8 cellular contexts compared by ENCODE assay signal in genomic region chr12:12333980-12334709, GRCh38. TPM values are rescaled to one million over a fixed set of nuclear protein-coding genes. Genes with fewer than 3 reads are reported as not detected.
A peak's percentile ranks its signal among the peaks of the same experiment; 100 is the strongest.
DNase-seq lines count a peak whose midpoint lies in the region; ATAC-seq, FAIRE-seq and TF ChIP-seq lines count a peak whose summit lies in the region.

No MANE protein-coding gene starts in this region.

- CTCF ChIA-PET in HepG2 (lab: Yijun Ruan, JAX; ENCODE audit: low intra/inter-chr PET ratio, low total read pairs) = interaction anchor here (0.9 to 2.6 kb wide), 4 partner anchors 42 to 371 kb away, joined by 3 to 22 read pairs (median 4); no protein-coding TSS in a partner anchor

- H3K9me3 ChIP-seq in HepG2 (ENCODE audit: low read length) = no peaks in the 10 kb centered on the region

- peak overlapping the region; percentile 39 for H3K4me2 ChIP-seq in HepG2 (ENCODE audit: low read depth, low read length)

- H3K27ac ChIP-seq in VCaP (peak overlapping the region; percentile 57), HepG2 (ENCODE audit: extremely low read length, insufficient read depth, low read length) (no peak overlapping the region)

- no peak for TF ChIP-seq POLR2A in HepG2 (IDR thresholded peaks at IDR 0.05; ENCODE audit: insufficient read depth in 1 of 2, low read depth in 2 of 2, low read length in 2 of 2)

- H3K27me3 ChIP-seq in bronchial epithelial cell (ENCODE audit: control insufficient read depth, insufficient read depth, low read length) (no peaks in the 10 kb centered on the region), HepG2 (ENCODE audit: control insufficient read depth in 1 of 2, insufficient read depth in 2 of 2, low read length in 2 of 2) (no peaks in the 10 kb centered on the region)

- in situ Hi-C loops in HepG2 (cut with HindIII; ENCODE audit: extremely low pct_ligation_motif_present, low pct_unique_long_range_greater_than_20kb) = no loop called here

- H3K79me2 ChIP-seq in HepG2 (ENCODE audit: insufficient read depth, low read length) = no peaks in the 10 kb centered on the region

- intact Hi-C loops in HepG2 (cut with micrococcal nuclease; ENCODE audit: unreplicated experiment) = loop anchor here (1.0 to 5.0 kb wide), 4 partner anchors 67 to 298 kb away; partner anchors contain the start of gene LRP6

- no TSS peak for BruUV-seq in HepG2 (replicated peaks; lab: Mats Ljungman, UMichigan)

- peak; percentile 62; the same call in 1 of the 2 replicates for TF ChIP-seq RAD21 in HepG2 (CRISPR knock-in tag; IDR thresholded peaks at IDR 0.05)

- TF ChIP-seq EP300 in HepG2 (IDR thresholded peaks at IDR 0.05; ENCODE audit: low read depth in 2 of 2, low read length in 2 of 2) (no peak), HepG2 (CRISPR knock-in tag; IDR thresholded peaks at IDR 0.05; ENCODE audit: borderline replicate concordance) (no peak)

- POLR2A ChIA-PET in HepG2 (lab: Yijun Ruan, JAX) = no interaction called here

- H3K36me3 ChIP-seq in bronchial epithelial cell (ENCODE audit: control insufficient read depth, insufficient read depth, low read length) (no peaks in the 10 kb centered on the region), HepG2 (replicated peaks in 1 of 2; ENCODE audit: control insufficient read depth in 1 of 2, insufficient read depth in 2 of 2, low read length in 2 of 2) (no peaks in the 10 kb centered on the region)

- DNase-seq in CD1c-positive myeloid dendritic cell (ENCODE audit: extremely low spot score) = peak; percentile 65
- peak; percentile 63 for DNase-seq in NCI-H1694 treated with DMSO at 0.1 percent for 48 hours (lab: John Stamatoyannopoulos, UW)
- DNase-seq in bronchial epithelial cell (ENCODE audit: low read depth) = no peak
- peak; percentile 53 for DNase-seq in HepG2 (ENCODE audit: low spot score)
- peak; percentile 23 to 33 for DNase-seq in stimulated activated CD8-positive, alpha-beta memory T cell treated with anti-CD3 and anti-CD28 coated beads, Interleukin-15, amount 100 ng/mL, for 4 hours (ENCODE audit: low read depth in 2 of 2)

- ATAC-seq in GM21515 (IDR thresholded peaks at IDR 0.05; ENCODE audit: unreplicated experiment) = peak; percentile 66
- ATAC-seq in HepG2 = peak; percentile 88
- no peak for ATAC-seq in GM19351 (IDR thresholded peaks at IDR 0.05; ENCODE audit: unreplicated experiment)

- no peak overlapping the region for H3K4me3 ChIP-seq in bronchial epithelial cell (ENCODE audit: low read depth, low read length)
- H3K4me3 ChIP-seq in HepG2 (replicated peaks in 1 of 3; ENCODE audit: insufficient read depth in 1 of 3, low read depth in 2 of 3, low read length in 3 of 3) = no peak overlapping the region

- H2AFZ ChIP-seq in HepG2 (ENCODE audit: low read length) = no peak overlapping the region

- FAIRE-seq in bronchial epithelial cell (lab: Jason Lieb, UNC) (no peak), HepG2 (lab: Jason Lieb, UNC) (peak; percentile 78)

- no peaks in the 10 kb centered on the region for H4K20me1 ChIP-seq in HepG2 (ENCODE audit: insufficient read depth, low read length)

- TF ChIP-seq CTCF in VCaP (conservative IDR thresholded peaks at IDR 0.05) (peak; percentile 96), bronchial epithelial cell (IDR thresholded peaks at IDR 0.05; ENCODE audit: insufficient read depth, low read length, severe bottlenecking) (peak; percentile 75), HepG2 (CRISPR knock-in tag; IDR thresholded peaks at IDR 0.05) (peak; percentile 82)

- peaks cover 34% of the 10 kb centered on the region for H3K4me1 ChIP-seq in HepG2 (ENCODE audit: insufficient read depth, low read length)

- 55% methylated on average over 11 of the region's 12 CpGs for WGBS in HepG2 (ENCODE audit: low lambda C conversion rate)

- H3K9ac ChIP-seq in HepG2 (ENCODE audit: insufficient read depth, low read depth, low read length) = no peak overlapping the region

TF ChIP-seq in HepG2, 621 proteins besides CTCF, POLR2A, EP300 and RAD21 (continues in another document):
- TF ChIP-seq FOXC1 (CRISPR knock-in tag; IDR thresholded peaks at IDR 0.05; ENCODE audit: borderline replicate concordance) = no peak
- TF ChIP-seq ZZZ3 (CRISPR knock-in tag; IDR thresholded peaks at IDR 0.05; ENCODE audit: borderline replicate concordance) = no peak
- TF ChIP-seq ZNF770 (CRISPR knock-in tag; IDR thresholded peaks at IDR 0.05) = peak; percentile 48; the same call in 1 of the 2 replicates
- TF ChIP-seq ZNF263 (CRISPR knock-in tag; IDR thresholded peaks at IDR 0.05) = no peak
- no peak for TF ChIP-seq NR2F2 (IDR thresholded peaks at IDR 0.05; ENCODE audit: borderline replicate concordance, low read depth)
- TF ChIP-seq SMC3 (IDR thresholded peaks at IDR 0.05; ENCODE audit: low read length) = peak; percentile 81
- no peak for TF ChIP-seq ZNF674 (CRISPR knock-in tag; IDR thresholded peaks at IDR 0.05; ENCODE audit: low read depth)
- no peak for TF ChIP-seq ZMAT5 (CRISPR knock-in tag; IDR thresholded peaks at IDR 0.05; ENCODE audit: borderline replicate concordance, low read depth)
- TF ChIP-seq HNRNPUL1 (IDR thresholded peaks at IDR 0.05; ENCODE audit: low read depth, low read length) = no peak
- TF ChIP-seq ZSCAN31 (CRISPR knock-in tag; IDR thresholded peaks at IDR 0.05; ENCODE audit: low read depth) = no peak

RNA-seq across cellular contexts. Expression of gene MANSC1, which starts 15.9 kb away (rescaled TPM):
- 0.79 and 2.6 TPM in 2 replicates for total RNA-seq in bronchial epithelial cell
- 4.2 and 4.4 TPM in 2 replicates for total RNA-seq in HepG2 (2016; rRNA removed; fragmentation: Illumina TruSeq; extraction: Trizol)
- total RNA-seq in HepG2 (2016; cell fraction: cytosol; rRNA removed; fragmentation: Illumina TruSeq; extraction: Trizol; ENCODE audit: low read depth) = 0.91 and 1.4 TPM in 2 replicates
- total RNA-seq in HepG2 (2016; cell fraction: insoluble cytoplasmic fraction; rRNA removed; fragmentation: Illumina TruSeq; extraction: Trizol) = 3.6 and 4.5 TPM in 2 replicates
- total RNA-seq in HepG2 (2016; cell fraction: membrane; rRNA removed; fragmentation: Illumina TruSeq; extraction: Trizol) = 4.4 and 4.9 TPM in 2 replicates
- 3.2 TPM in 2 replicates for total RNA-seq in HepG2 (2016; cell fraction: nucleus; rRNA removed; fragmentation: Illumina TruSeq; extraction: Trizol)
- 1.9 TPM in 2 replicates for polyA plus RNA-seq in HepG2 (2011; rRNA removed)
- 1.7 and 1.8 TPM in 2 replicates for polyA plus RNA-seq in HepG2 (2011; cell fraction: cytosol; rRNA removed)
- polyA plus RNA-seq in HepG2 (2011; cell fraction: nucleus; rRNA removed) = 0.40 and 0.69 TPM in 2 replicates
- 7.8 and 9.6 TPM in 2 replicates for polyA plus RNA-seq in HepG2 (2012)
- 3.7 and 5.4 TPM in 2 replicates for polyA plus RNA-seq in HepG2 (2016; cell fraction: cytosol; fragmentation: Illumina TruSeq; extraction: Trizol; ENCODE audit: low read depth)
- 6.7 and 7.4 TPM in 2 replicates for polyA plus RNA-seq in HepG2 (2016; cell fraction: insoluble cytoplasmic fraction; fragmentation: Illumina TruSeq; extraction: Trizol; ENCODE audit: low read depth)
- polyA plus RNA-seq in HepG2 (2016; cell fraction: membrane; fragmentation: Illumina TruSeq; extraction: Trizol; ENCODE audit: low read depth) = 8.2 and 9.1 TPM in 2 replicates
- 9.8 and 10.0 TPM in 2 replicates for polyA plus RNA-seq in HepG2 (2016; cell fraction: nucleus; fragmentation: Illumina TruSeq; extraction: Trizol; ENCODE audit: insufficient read depth, low read depth)
- 0.76 and 1.3 TPM in 2 replicates for polyA minus RNA-seq in HepG2 (2011; rRNA and poly(A)+ RNA removed; ENCODE audit: low replicate concordance)
- polyA minus RNA-seq in HepG2 (2011; cell fraction: cytosol; rRNA and poly(A)+ RNA removed) = 1.5 and 2.0 TPM in 2 replicates
- 0.26 and 0.62 TPM in 2 replicates for polyA minus RNA-seq in HepG2 (2011; cell fraction: nucleus; rRNA and poly(A)+ RNA removed)

RNA-seq across cellular contexts. Expression of gene BORCS5, which starts 22.7 kb away (rescaled TPM):
- total RNA-seq in bronchial epithelial cell (6.7 and 7.9 TPM in 2 replicates), HepG2 (2016; rRNA removed; fragmentation: Illumina TruSeq; extraction: Trizol) (3.9 and 8.2 TPM in 2 replicates)
- total RNA-seq in HepG2 (2016; cell fraction: cytosol; rRNA removed; fragmentation: Illumina TruSeq; extraction: Trizol; ENCODE audit: low read depth) = 3.0 and 3.6 TPM in 2 replicates
- total RNA-seq in HepG2 (2016; cell fraction: insoluble cytoplasmic fraction; rRNA removed; fragmentation: Illumina TruSeq; extraction: Trizol) = 7.3 and 9.1 TPM in 2 replicates
- 3.7 and 4.9 TPM in 2 replicates for total RNA-seq in HepG2 (2016; cell fraction: membrane; rRNA removed; fragmentation: Illumina TruSeq; extraction: Trizol)
- total RNA-seq in HepG2 (2016; cell fraction: nucleus; rRNA removed; fragmentation: Illumina TruSeq; extraction: Trizol) = 4.0 and 6.6 TPM in 2 replicates
- polyA plus RNA-seq in HepG2 (2011; rRNA removed) = 3.3 and 4.7 TPM in 2 replicates
- 3.9 and 5.2 TPM in 2 replicates for polyA plus RNA-seq in HepG2 (2011; cell fraction: cytosol; rRNA removed)
- 6.4 and 8.1 TPM in 2 replicates for polyA plus RNA-seq in HepG2 (2011; cell fraction: nucleus; rRNA removed)
- 3.6 and 5.8 TPM in 2 replicates for polyA plus RNA-seq in HepG2 (2012)
- polyA plus RNA-seq in HepG2 (2016; cell fraction: cytosol; fragmentation: Illumina TruSeq; extraction: Trizol; ENCODE audit: low read depth) = 3.0 and 4.3 TPM in 2 replicates
- polyA plus RNA-seq in HepG2 (2016; cell fraction: insoluble cytoplasmic fraction; fragmentation: Illumina TruSeq; extraction: Trizol; ENCODE audit: low read depth) = 8.0 and 9.3 TPM in 2 replicates
- polyA plus RNA-seq in HepG2 (2016; cell fraction: membrane; fragmentation: Illumina TruSeq; extraction: Trizol; ENCODE audit: low read depth) = 5.1 and 6.0 TPM in 2 replicates
- 3.9 and 7.7 TPM in 2 replicates for polyA plus RNA-seq in HepG2 (2016; cell fraction: nucleus; fragmentation: Illumina TruSeq; extraction: Trizol; ENCODE audit: insufficient read depth, low read depth)
- polyA minus RNA-seq in HepG2 (2011; rRNA and poly(A)+ RNA removed; ENCODE audit: low replicate concordance) = 5.6 and 7.5 TPM in 2 replicates
- 3.8 and 3.9 TPM in 2 replicates for polyA minus RNA-seq in HepG2 (2011; cell fraction: cytosol; rRNA and poly(A)+ RNA removed)
- 12.2 and 13.7 TPM in 2 replicates for polyA minus RNA-seq in HepG2 (2011; cell fraction: nucleus; rRNA and poly(A)+ RNA removed)
